Comparison of ENCODE assay signal across 15 cellular contexts in genomic region chr12:27547592-27547991, GRCh38. TPM values are rescaled to one million over a fixed set of nuclear protein-coding genes. Genes with fewer than 3 reads are reported as not detected.
DNase-seq lines count a peak whose midpoint lies in the region; ATAC-seq and TF ChIP-seq lines count a peak whose summit lies in the region.
"Had no signal": no experiment of that assay in that cellular context is flagged by ENCODE, and none has a peak within 500 bp of the region (broad histone marks: within the 10 kb centered on the region; RNA-seq: fewer than 3 reads in every experiment).

No MANE protein-coding gene starts in this region.

- H2BK5ac ChIP-seq in H9 (ENCODE audit: insufficient read length, low read length) = no peak overlapping the region

- no peaks in the 10 kb centered on the region for H3K27me3 ChIP-seq in ACC112 (ENCODE audit: insufficient read depth, low read length)
- no peaks in the 10 kb centered on the region for H3K27me3 ChIP-seq in H9 (ENCODE audit: insufficient read depth, low read length)
- H3K27me3 ChIP-seq in RWPE2 (ENCODE audit: insufficient read depth, poor library complexity, severe bottlenecking) = no peaks in the 10 kb centered on the region
- no peaks in the 10 kb centered on the region for H3K27me3 ChIP-seq in muscle layer of duodenum (ENCODE audit: low read depth, low read length)
- H3K27me3 ChIP-seq: BE2C had no signal

- WGBS in H9 (ENCODE audit: extremely low coverage, insufficient read length, low lambda C conversion rate) = no CpG with 5 or more reads among the region's 5 CpGs

- H3K18ac ChIP-seq in H9 (ENCODE audit: insufficient read length, low read depth, low read length) = no peak overlapping the region

- H3K23me2 ChIP-seq in H9 (ENCODE audit: insufficient read length, low read depth, low read length, poor library complexity, severe bottlenecking) = no peaks in the 10 kb centered on the region

- H2BK120ac ChIP-seq in H9 (ENCODE audit: low read depth, low read length, poor library complexity, severe bottlenecking) = no peak overlapping the region

- no peaks in the 10 kb centered on the region for H4K20me1 ChIP-seq in H9 (ENCODE audit: control insufficient read depth, insufficient read depth, insufficient read length)

- H3K36me3 Mint-ChIP-seq in H9 (ENCODE audit: insufficient read depth in 1 of 3, low read depth in 3 of 3) = peaks cover 4 to 7% (median 4%) of the 10 kb centered on the region in 3 experiments; a peak in 4 of 7 replicates
- H3K36me3 Mint-ChIP-seq: CD4-positive, alpha-beta memory T cell had no signal

- H3K23ac ChIP-seq in H9 (ENCODE audit: insufficient read length, low read depth, low read length) = no peak overlapping the region

- TF ChIP-seq CTCF in H9 (conservative IDR thresholded peaks at IDR 0.05) (no peak), RWPE2 (IDR thresholded peaks at IDR 0.05; ENCODE audit: poor library complexity, severe bottlenecking) (no peak)

- DNase-seq in H9 (no peak), RWPE2 (ENCODE audit: low spot score) (no peak), KG1 (lab: John Stamatoyannopoulos, UW) (no peak), NCI-H187 (lab: John Stamatoyannopoulos, UW) (no peak), SHP77 (lab: John Stamatoyannopoulos, UW) (no peak)
- DNase-seq: BE2C; Calu3; CD4-positive, alpha-beta memory T cell; DMS53; NCI-H1105 treated with DMSO at 0.1 percent for 48 hours; NCI-H1930; NCI-H446; NCI-H69 had no signal

- H3K4me3 Mint-ChIP-seq in H9 = no peak overlapping the region
- H3K4me3 Mint-ChIP-seq: CD4-positive, alpha-beta memory T cell had no signal

- H3K4me1 ChIP-seq in ACC112 (ENCODE audit: control insufficient read depth, insufficient read depth, low read length, unreplicated experiment) (peaks cover 53% of the 10 kb centered on the region), H9 (ENCODE audit: insufficient read depth, low read length) (no peaks in the 10 kb centered on the region), RWPE2 (ENCODE audit: insufficient read depth, poor library complexity, severe bottlenecking) (peaks cover 33% of the 10 kb centered on the region), muscle layer of duodenum (ENCODE audit: control insufficient read depth in 1 of 2, insufficient read depth in 2 of 2, low read length in 2 of 2) (peaks cover 32 to 35% of the 10 kb centered on the region in 2 donors)

- H3K4ac ChIP-seq in H9 (ENCODE audit: low read depth, low read length) = no peak overlapping the region

- peaks cover 80% of the 10 kb centered on the region for H3K79me2 ChIP-seq in ACC112 (ENCODE audit: control insufficient read depth, insufficient read depth, low read length, unreplicated experiment)
- H3K79me2 ChIP-seq in H9 (ENCODE audit: insufficient read depth, low read length) = no peaks in the 10 kb centered on the region

- ATAC-seq in RWPE2 (ENCODE audit: low read depth) = no peak

- H3K27ac ChIP-seq in ACC112 (ENCODE audit: low read depth, low read length) = peak overlapping the region; percentile 98
- no peak overlapping the region for H3K27ac ChIP-seq in H9 (ENCODE audit: insufficient read length, low read depth, low read length)
- H3K27ac ChIP-seq in RWPE2 (ENCODE audit: poor library complexity, severe bottlenecking) = peak overlapping the region; percentile 96
- peak overlapping the region; percentile 14 for H3K27ac ChIP-seq in muscle layer of duodenum (ENCODE audit: low read length)

- H3K4me2 ChIP-seq in H9 (ENCODE audit: insufficient read depth, insufficient read length, low read length) = no peak overlapping the region

- H3K9me3 Mint-ChIP-seq in H9 = peaks cover 0 to 3% of the 10 kb centered on the region in 2 experiments; a peak in 1 of 5 replicates

- peaks cover 16 to 24% of the 10 kb centered on the region in 2 experiments for H3K4me1 Mint-ChIP-seq in H9

- H3K14ac ChIP-seq in H9 (ENCODE audit: insufficient read depth, low read length) = peak overlapping the region; percentile 35; the same call in 1 of the 2 replicates

- H4K91ac ChIP-seq in H9 (ENCODE audit: insufficient read length, low read depth, low read length) = no peak overlapping the region

- H2AK5ac ChIP-seq in H9 (ENCODE audit: insufficient read length, low read length) = no peak overlapping the region

- H3K9ac ChIP-seq in H9 (ENCODE audit: extremely low read depth, insufficient read length, low read length) = no peak overlapping the region

- H3K9me3 ChIP-seq in H9 (ENCODE audit: control insufficient read depth, low read depth, low read length) (no peaks in the 10 kb centered on the region), RWPE2 (ENCODE audit: severe bottlenecking) (no peaks in the 10 kb centered on the region), muscle layer of duodenum (ENCODE audit: control insufficient read depth in 1 of 2, low read length in 2 of 2) (no peaks in the 10 kb centered on the region)
- H3K9me3 ChIP-seq: BE2C had no signal

- no peak overlapping the region for H2AFZ ChIP-seq in ACC112 (ENCODE audit: low read length, unreplicated experiment)
- H2AFZ ChIP-seq in H9 (ENCODE audit: low read length) = no peak overlapping the region

- H3K27me3 Mint-ChIP-seq in H9 (ENCODE audit: low read depth) = peaks cover 1% of the 10 kb centered on the region; the same call in 1 of the 2 replicates

- no peak overlapping the region for H3K4me3 ChIP-seq in ACC112 (ENCODE audit: low read depth, low read length)
- no peak overlapping the region for H3K4me3 ChIP-seq in RWPE2 (ENCODE audit: severe bottlenecking)
- H3K4me3 ChIP-seq in muscle layer of duodenum (ENCODE audit: low read depth in 1 of 2, low read length in 2 of 2) = no peak overlapping the region

- H3K56ac ChIP-seq in H9 (ENCODE audit: insufficient read length, low read depth, low read length) = no peak overlapping the region

- H4K8ac ChIP-seq in H9 (replicated peaks; ENCODE audit: insufficient read length, low read depth, low read length) = no peak overlapping the region

- no peaks in the 10 kb centered on the region for H3K79me1 ChIP-seq in H9 (ENCODE audit: insufficient read depth, low read depth, low read length, poor library complexity, severe bottlenecking)

- no peak overlapping the region for H2BK15ac ChIP-seq in H9 (ENCODE audit: low read depth, low read length)

- H3K27ac Mint-ChIP-seq in H9 = peak overlapping the region in 1 of 3 experiments; percentile 36; a peak in 1 of 7 replicates
- H3K27ac Mint-ChIP-seq: CD4-positive, alpha-beta memory T cell had no signal

- H3K36me3 ChIP-seq in ACC112 (ENCODE audit: insufficient read depth, low read length) (no peaks in the 10 kb centered on the region), RWPE2 (ENCODE audit: low read depth) (no peaks in the 10 kb centered on the region), muscle layer of duodenum (ENCODE audit: control insufficient read depth in 1 of 2, insufficient read depth in 2 of 2, low read length in 2 of 2) (peaks cover 0 to 7% of the 10 kb centered on the region in 2 donors)
- H3K36me3 ChIP-seq: BE2C had no signal

- no peak overlapping the region for H2BK20ac ChIP-seq in H9 (ENCODE audit: low read depth, low read length, poor library complexity, severe bottlenecking)

- no peak overlapping the region for H4K5ac ChIP-seq in H9 (ENCODE audit: insufficient read length, low read depth, low read length)

- H3T11ph ChIP-seq in H9 (ENCODE audit: low read length) = no peak overlapping the region

- H2BK12ac ChIP-seq in H9 (ENCODE audit: insufficient read length, low read depth, low read length) = no peak overlapping the region

RNA-seq across cellular contexts. Expression of gene PPFIBP1, which starts 23.6 kb away (rescaled TPM):
- 28.7 and 29.2 TPM in 2 replicates for total RNA-seq in H9 (2021)
